In genomic region chr2:65436169-65436824, GRCh38 we compare ENCODE assay signal across 8 cellular contexts. TPM values are rescaled to one million over a fixed set of nuclear protein-coding genes. Genes with fewer than 3 reads are reported as not detected.
A peak's percentile ranks its signal among the peaks of the same experiment; 100 is the strongest.
DNase-seq lines count a peak whose midpoint lies in the region; ATAC-seq and TF ChIP-seq lines count a peak whose summit lies in the region.

No MANE protein-coding gene starts in this region.

- peaks cover 16% of the 10 kb centered on the region for H3K4me1 ChIP-seq in mesodermal cell (ENCODE audit: control insufficient read depth, insufficient read depth, low read length, poor library complexity, severe bottlenecking)
- H3K4me1 ChIP-seq in stomach smooth muscle (ENCODE audit: control insufficient read depth, insufficient read depth, low read length), result peaks cover 13% of the 10 kb centered on the region

- H3K36me3 ChIP-seq in mesodermal cell (ENCODE audit: control insufficient read depth, insufficient read depth, low read length) (no peaks in the 10 kb centered on the region), stomach smooth muscle (ENCODE audit: control insufficient read depth in 2 of 2, insufficient read depth in 2 of 2, low read length in 2 of 2) (no peaks in the 10 kb centered on the region)

- DNase-seq in CMK (ENCODE audit: low read depth) (peak; percentile 55), NCI-H748 treated with DMSO at 0.1 percent for 48 hours (lab: John Stamatoyannopoulos, UW) (peak; percentile 34), epithelial cell of esophagus (ENCODE audit: low read depth) (peak; percentile 94)
- DNase-seq in activated CD8-positive, alpha-beta memory T cell treated with anti-CD3 and anti-CD28 coated beads, Interleukin-2, amount 10 ng/mL, durations not matched to agents 7 days and 5 days, result peak; percentile 57

- no peaks in the 10 kb centered on the region for H3K9me3 Mint-ChIP-seq in activated CD8-positive, alpha-beta memory T cell treated with anti-CD3 and anti-CD28 coated beads, Interleukin-2, amount 10 ng/mL, durations not matched to agents 7 days and 5 days (ENCODE audit: low read depth)

- peak overlapping the region; percentile 99 for H3K27ac ChIP-seq in mesodermal cell (ENCODE audit: low read depth, low read length, severe bottlenecking)
- peak overlapping the region; percentile 89 for H3K27ac ChIP-seq in stomach smooth muscle (ENCODE audit: low read length)

- WGBS in mesodermal cell (ENCODE audit: insufficient coverage in 2 of 2), 2 experiments, result 0 to 1% methylated on average over 50 of the region's 65 CpGs

- peak overlapping the region; percentile 34 for H3K27ac Mint-ChIP-seq in activated CD8-positive, alpha-beta memory T cell treated with anti-CD3 and anti-CD28 coated beads, Interleukin-2, amount 10 ng/mL, durations not matched to agents 7 days and 5 days

- H3K4me3 ChIP-seq in epithelial cell of esophagus (ENCODE audit: low read length), result peak overlapping the region; percentile 66
- peak overlapping the region; percentile 53 for H3K4me3 ChIP-seq in mesodermal cell (ENCODE audit: extremely low read depth, insufficient read depth, low read length, poor library complexity, severe bottlenecking)
- peak overlapping the region; percentile 89 to 90 for H3K4me3 ChIP-seq in stomach smooth muscle (ENCODE audit: low read length in 2 of 2)

- CTCF ChIA-PET in activated CD8-positive, alpha-beta memory T cell treated with anti-CD3 and anti-CD28 coated beads, Interleukin-2, amount 10 ng/mL, durations not matched to agents 7 days and 5 days (lab: Charles Lee), result interaction anchor here (0.9 to 1.1 kb wide), 5 partner anchors 8 to 209 kb away, joined by 3 to 4 read pairs (median 3); partner anchors contain the start of gene ACTR2

- H3K9me3 ChIP-seq in mesodermal cell (ENCODE audit: control insufficient read depth, low read length), result no peaks in the 10 kb centered on the region
- H3K9me3 ChIP-seq in stomach smooth muscle (ENCODE audit: control insufficient read depth in 2 of 2, low read length in 2 of 2), result no peaks in the 10 kb centered on the region

- no peak for TF ChIP-seq CTCF in epithelial cell of esophagus (IDR thresholded peaks at IDR 0.05; ENCODE audit: insufficient read depth, low read depth, low read length, missing control alignments)

- H3K27me3 ChIP-seq in stomach smooth muscle (ENCODE audit: control insufficient read depth in 1 of 2, insufficient read depth in 2 of 2, low read length in 2 of 2), result no peaks in the 10 kb centered on the region

- ATAC-seq in GM19395 (IDR thresholded peaks at IDR 0.05; ENCODE audit: unreplicated experiment), result peak; percentile 35
- peak; percentile 32 for ATAC-seq in HG03520 (IDR thresholded peaks at IDR 0.05; ENCODE audit: unreplicated experiment)
- ATAC-seq in activated CD8-positive, alpha-beta memory T cell treated with anti-CD3 and anti-CD28 coated beads, Interleukin-2, amount 10 ng/mL, durations not matched to agents 7 days and 5 days, result peak; percentile 32

- H3K4me3 Mint-ChIP-seq in activated CD8-positive, alpha-beta memory T cell treated with anti-CD3 and anti-CD28 coated beads, Interleukin-2, amount 10 ng/mL, durations not matched to agents 7 days and 5 days, result peak overlapping the region; percentile 73

- H3K9ac ChIP-seq in stomach smooth muscle (ENCODE audit: low read length in 2 of 2), result peak overlapping the region; percentile 94 to 96

- H3K36me3 Mint-ChIP-seq in activated CD8-positive, alpha-beta memory T cell treated with anti-CD3 and anti-CD28 coated beads, Interleukin-2, amount 10 ng/mL, durations not matched to agents 7 days and 5 days, result no peaks in the 10 kb centered on the region

- peaks cover 16% of the 10 kb centered on the region for H3K4me1 Mint-ChIP-seq in activated CD8-positive, alpha-beta memory T cell treated with anti-CD3 and anti-CD28 coated beads, Interleukin-2, amount 10 ng/mL, durations not matched to agents 7 days and 5 days

- H3K27me3 Mint-ChIP-seq in activated CD8-positive, alpha-beta memory T cell treated with anti-CD3 and anti-CD28 coated beads, Interleukin-2, amount 10 ng/mL, durations not matched to agents 7 days and 5 days, result peaks cover 70% of the 10 kb centered on the region

RNA-seq across cellular contexts. Expression of gene SPRED2, which starts 3.9 kb away (rescaled TPM):
- total RNA-seq in activated CD8-positive, alpha-beta memory T cell treated with anti-CD3 and anti-CD28 coated beads, Interleukin-2, amount 10 ng/mL, durations not matched to agents 7 days and 5 days, result 1 to 10 TPM; 3.2 to 3.5 TPM
- 76.9 TPM for polyA plus RNA-seq in mesodermal cell (2013, experiment 1 of 2)
- polyA plus RNA-seq in mesodermal cell (2013, experiment 2 of 2), result 65.3 TPM

Comparison
In these comparisons a context has a peak if more than half of its experiments do, and no peak if none do; other contexts are left out.
1. Peak in every context shown above with its lines: DNase-seq, ATAC-seq, H3K4me3 ChIP-seq and H3K27ac ChIP-seq.
2. DNase-seq: peak in every context shown above with its lines; median percentile 94 in epithelial cell of esophagus; 57 in activated CD8-positive, alpha-beta memory T cell treated with anti-CD3 and anti-CD28 coated beads, Interleukin-2, amount 10 ng/mL, durations not matched to agents 7 days and 5 days; 55 in CMK; 34 in NCI-H748 treated with DMSO at 0.1 percent for 48 hours.